28 cellular contexts compared by ENCODE assay signal in the genomic region with DNA sequence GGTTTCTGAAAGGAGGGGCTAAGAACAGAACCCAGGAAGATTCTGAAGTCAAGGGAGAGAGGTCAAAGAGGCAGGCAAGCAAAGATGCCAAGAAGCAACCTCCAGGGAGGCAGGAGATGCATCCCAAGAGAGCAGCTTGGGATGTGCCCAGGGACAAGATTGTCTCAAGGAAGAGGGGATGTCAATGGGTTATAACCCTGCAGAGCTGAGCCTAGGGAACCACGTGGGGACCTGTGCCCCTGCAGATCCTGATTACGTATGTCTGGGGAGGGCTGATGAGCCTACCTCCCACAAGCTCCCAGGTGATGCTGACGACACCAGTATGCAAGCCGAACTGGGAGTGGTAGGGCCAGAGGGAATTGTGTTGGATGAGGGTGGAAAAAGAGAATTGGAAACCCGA.
"Had no signal": no experiment of that assay in that cellular context is flagged by ENCODE, and none has a peak within 500 bp of the region (broad histone marks: within the 10 kb centered on the region; RNA-seq: fewer than 3 reads in every experiment).

No MANE protein-coding gene starts in this region.

- H3K9me3 Mint-ChIP-seq: activated CD4-positive, alpha-beta memory T cell treated with anti-CD3 and anti-CD28 coated beads for 36 hours; activated CD4-positive, alpha-beta T cell treated with anti-CD3 and anti-CD28 coated beads, Interleukin-2, amount 10 ng/mL, durations not matched to agents 24 days and 14 days; activated naive CD4-positive, alpha-beta T cell treated with anti-CD3 and anti-CD28 coated beads, Interleukin-2, amount 10 ng/mL, durations not matched to agents 7 days and 5 days; activated naive CD8-positive, alpha-beta T cell treated with anti-CD3 and anti-CD28 coated beads, Interleukin-2, amount 10 ng/mL, durations not matched to agents 7 days and 5 days had no signal

- H3K4me1 Mint-ChIP-seq: activated CD4-positive, alpha-beta T cell treated with anti-CD3 and anti-CD28 coated beads for 36 hours; activated CD4-positive, alpha-beta T cell treated with anti-CD3 and anti-CD28 coated beads, Interleukin-2, amount 10 ng/mL, durations not matched to agents 24 days and 14 days; activated CD8-positive, alpha-beta memory T cell treated with anti-CD3 and anti-CD28 coated beads, Interleukin-2, amount 10 ng/mL, durations not matched to agents 7 days and 5 days; activated naive CD4-positive, alpha-beta T cell treated with anti-CD3 and anti-CD28 coated beads, Interleukin-2, amount 10 ng/mL, durations not matched to agents 7 days and 5 days; activated naive CD8-positive, alpha-beta T cell treated with anti-CD3 and anti-CD28 coated beads, Interleukin-2, amount 10 ng/mL, durations not matched to agents 7 days and 5 days had no signal

- H3K36me3 Mint-ChIP-seq: activated CD4-positive, alpha-beta memory T cell treated with anti-CD3 and anti-CD28 coated beads for 36 hours; activated CD8-positive, alpha-beta memory T cell treated with anti-CD3 and anti-CD28 coated beads, Interleukin-2, amount 10 ng/mL, durations not matched to agents 7 days and 5 days; activated naive CD4-positive, alpha-beta T cell treated with anti-CD3 and anti-CD28 coated beads, Interleukin-2, amount 10 ng/mL, durations not matched to agents 7 days and 5 days; activated naive CD8-positive, alpha-beta T cell treated with anti-CD3 and anti-CD28 coated beads, Interleukin-2, amount 10 ng/mL, durations not matched to agents 7 days and 5 days had no signal

- H3K36me3 ChIP-seq: ascending aorta, brain microvascular endothelial cell, heart left ventricle had no signal

- H3K4me3 ChIP-seq: ascending aorta, heart left ventricle had no signal

- FAIRE-seq: colon, endometrium, endothelial cell of umbilical vein, frontal cortex had no signal

- H3K4me1 ChIP-seq: ascending aorta had no signal

- H3K27ac ChIP-seq: ascending aorta, brain microvascular endothelial cell, heart left ventricle had no signal

- DNase-seq: activated CD4-positive, alpha-beta memory T cell treated with anti-CD3 and anti-CD28 coated beads for 36 hours; activated CD4-positive, alpha-beta T cell treated with anti-CD3 and anti-CD28 coated beads for 36 hours; activated CD4-positive, alpha-beta T cell treated with anti-CD3 and anti-CD28 coated beads, Interleukin-2, amount 10 ng/mL, durations not matched to agents 24 days and 14 days; activated CD4-positive, CD25-positive, alpha-beta regulatory T cell; activated CD4-positive, CD25-positive, alpha-beta regulatory T cell treated with anti-CD3 and anti-CD28 coated beads, Interleukin-2, amount 50 U/mL, for 72 hours; activated CD8-positive, alpha-beta memory T cell treated with anti-CD3 and anti-CD28 coated beads, Interleukin-2, amount 10 ng/mL, durations not matched to agents 7 days and 5 days; activated CD8-positive, alpha-beta memory T cell treated with anti-CD3 and anti-CD28 coated beads, Interleukin-2, amount 50 U/mL, for 4 hours; activated CD8-positive, alpha-beta T cell treated with anti-CD3 and anti-CD28 coated beads, Interleukin-2, amount 10 ng/mL, durations not matched to agents 7 days and 5 days; activated gamma-delta T cell; activated naive CD4-positive, alpha-beta T cell; activated naive CD4-positive, alpha-beta T cell treated with anti-CD3 and anti-CD28 coated beads, Interleukin-2, amount 10 ng/mL, durations not matched to agents 7 days and 5 days; activated naive CD8-positive, alpha-beta T cell treated with anti-CD3 and anti-CD28 coated beads, Interleukin-2, amount 10 ng/mL, durations not matched to agents 7 days and 5 days; activated T-cell treated with anti-CD3 and anti-CD28 coated beads, Interleukin-2, amount 50 U/mL, for 1 hour; activated T-cell treated with anti-CD3 and anti-CD28 coated beads, Interleukin-2, amount 50 U/mL, for 48 hours; brain microvascular endothelial cell; caudate nucleus; cortex of kidney; dermis blood vessel endothelial cell; effector CD4-positive, alpha-beta T cell; effector memory CD8-positive, alpha-beta T cell; heart left ventricle; T-helper 2 cell had no signal

- H3K4me3 Mint-ChIP-seq: activated CD4-positive, alpha-beta memory T cell treated with anti-CD3 and anti-CD28 coated beads for 36 hours; activated CD4-positive, alpha-beta T cell treated with anti-CD3 and anti-CD28 coated beads for 36 hours; activated CD4-positive, alpha-beta T cell treated with anti-CD3 and anti-CD28 coated beads, Interleukin-2, amount 10 ng/mL, durations not matched to agents 24 days and 14 days; activated CD8-positive, alpha-beta memory T cell treated with anti-CD3 and anti-CD28 coated beads, Interleukin-2, amount 10 ng/mL, durations not matched to agents 7 days and 5 days; activated CD8-positive, alpha-beta T cell treated with anti-CD3 and anti-CD28 coated beads, Interleukin-2, amount 10 ng/mL, durations not matched to agents 7 days and 5 days; activated naive CD4-positive, alpha-beta T cell treated with anti-CD3 and anti-CD28 coated beads, Interleukin-2, amount 10 ng/mL, durations not matched to agents 7 days and 5 days; activated naive CD8-positive, alpha-beta T cell treated with anti-CD3 and anti-CD28 coated beads, Interleukin-2, amount 10 ng/mL, durations not matched to agents 7 days and 5 days; effector memory CD8-positive, alpha-beta T cell had no signal

- H3K27ac Mint-ChIP-seq: activated CD4-positive, alpha-beta memory T cell treated with anti-CD3 and anti-CD28 coated beads for 36 hours; activated CD4-positive, alpha-beta T cell treated with anti-CD3 and anti-CD28 coated beads for 36 hours; activated CD4-positive, alpha-beta T cell treated with anti-CD3 and anti-CD28 coated beads, Interleukin-2, amount 10 ng/mL, durations not matched to agents 24 days and 14 days; activated CD8-positive, alpha-beta memory T cell treated with anti-CD3 and anti-CD28 coated beads, Interleukin-2, amount 10 ng/mL, durations not matched to agents 7 days and 5 days; activated CD8-positive, alpha-beta T cell treated with anti-CD3 and anti-CD28 coated beads, Interleukin-2, amount 10 ng/mL, durations not matched to agents 7 days and 5 days; activated naive CD4-positive, alpha-beta T cell treated with anti-CD3 and anti-CD28 coated beads, Interleukin-2, amount 10 ng/mL, durations not matched to agents 7 days and 5 days; activated naive CD4-positive, alpha-beta T cell treated with anti-CD3 and anti-CD28 coated beads, Interleukin-2, amount 50 U/mL, for 72 hours; activated naive CD8-positive, alpha-beta T cell treated with anti-CD3 and anti-CD28 coated beads, Interleukin-2, amount 10 ng/mL, durations not matched to agents 7 days and 5 days; effector memory CD8-positive, alpha-beta T cell had no signal

- H3K9me3 ChIP-seq: ascending aorta, heart left ventricle had no signal

- H3K27me3 ChIP-seq: ascending aorta, brain microvascular endothelial cell had no signal

- ATAC-seq: activated CD4-positive, alpha-beta T cell treated with anti-CD3 and anti-CD28 coated beads for 36 hours; activated CD8-positive, alpha-beta memory T cell treated with anti-CD3 and anti-CD28 coated beads, Interleukin-2, amount 10 ng/mL, durations not matched to agents 7 days and 5 days; activated CD8-positive, alpha-beta T cell treated with anti-CD3 and anti-CD28 coated beads, Interleukin-2, amount 10 ng/mL, durations not matched to agents 7 days and 5 days; effector memory CD8-positive, alpha-beta T cell; heart left ventricle had no signal
